ENCODE assay signal across 26 cellular contexts in genomic region chr15:33837294-33837693, GRCh38.
"Had no signal": no experiment of that assay in that cellular context is flagged by ENCODE, and none has a peak within 500 bp of the region (broad histone marks: within the 10 kb centered on the region; RNA-seq: fewer than 3 reads in every experiment).

No MANE protein-coding gene starts in this region.

- H3K36me3 ChIP-seq: heart left ventricle, left lung, lower lobe of right lung, pancreas, right atrium auricular region, right lobe of liver, tibial nerve, uterus had no signal

- H3K27me3 ChIP-seq: heart left ventricle, left lung, pancreas, right atrium auricular region, right lobe of liver, tibial nerve, uterus had no signal

- H3K9me3 ChIP-seq: heart left ventricle, left lung, lower lobe of right lung, pancreas, right atrium auricular region, right lobe of liver, tibial nerve, uterus had no signal

- H3K27ac ChIP-seq: heart left ventricle, left lung, lower lobe of right lung, pancreas, right atrium auricular region, right lobe of liver, skin epidermis, tibial nerve, uterus had no signal

- FAIRE-seq: islet of Langerhans, kidney, pancreas had no signal

- ATAC-seq: heart left ventricle; left colon; left lung; lower lobe of right lung; naive thymus-derived CD4-positive, alpha-beta T cell; natural killer cell treated with Interleukin-12 subunit alpha and Interleukin-12 subunit beta and Interleukin-15 and Interleukin-18, amount 100 ng/mL, for 72 hours; pancreas; right lobe of liver; stimulated activated naive CD8-positive, alpha-beta T cell treated with anti-CD3 and anti-CD28 coated beads, Interleukin-15, amount 100 ng/mL, for 72 hours had no signal

- H3K4me3 ChIP-seq: heart left ventricle, left lung, lower lobe of right lung, pancreas, right atrium auricular region, right lobe of liver, skin epidermis, tibial nerve, uterus had no signal

- H3K4me1 ChIP-seq: left lung, lower lobe of right lung, pancreas, right atrium auricular region, right lobe of liver, tibial nerve, uterus had no signal

- DNase-seq: heart left ventricle; hypothalamus; immature natural killer cell; kidney; left colon; left lung; lower lobe of right lung; mammary epithelial cell; mesenchymal stem cell; naive thymus-derived CD4-positive, alpha-beta T cell; nucleus accumbens; pancreas; right lobe of liver; stimulated activated CD4-positive, alpha-beta T cell treated with anti-CD3 and anti-CD28 coated beads, Interleukin-12 subunit alpha, Interleukin-12 subunit beta, amount 100 ng/mL, for 4 hours; stimulated activated CD4-positive, alpha-beta T cell treated with anti-CD3 and anti-CD28 coated beads, Interleukin-15, amount 100 ng/mL, for 24 hours; stimulated activated CD4-positive, alpha-beta T cell treated with anti-CD3 and anti-CD28 coated beads, Interleukin-2, amount 100 ng/mL, for 24 hours; stimulated activated CD4-positive, alpha-beta T cell treated with anti-CD3 and anti-CD28 coated beads, Interleukin-4, amount 100 ng/mL, for 1 hour; stimulated activated naive CD4-positive, alpha-beta T cell treated with Interleukin-2 at 50 U/mL for 16 hours; stimulated activated naive CD8-positive, alpha-beta T cell treated with anti-CD3 and anti-CD28 coated beads, Interleukin-15, amount 100 ng/mL, for 72 hours; substantia nigra; uterus had no signal
